12 cellular contexts compared by ENCODE assay signal in the genomic region with DNA sequence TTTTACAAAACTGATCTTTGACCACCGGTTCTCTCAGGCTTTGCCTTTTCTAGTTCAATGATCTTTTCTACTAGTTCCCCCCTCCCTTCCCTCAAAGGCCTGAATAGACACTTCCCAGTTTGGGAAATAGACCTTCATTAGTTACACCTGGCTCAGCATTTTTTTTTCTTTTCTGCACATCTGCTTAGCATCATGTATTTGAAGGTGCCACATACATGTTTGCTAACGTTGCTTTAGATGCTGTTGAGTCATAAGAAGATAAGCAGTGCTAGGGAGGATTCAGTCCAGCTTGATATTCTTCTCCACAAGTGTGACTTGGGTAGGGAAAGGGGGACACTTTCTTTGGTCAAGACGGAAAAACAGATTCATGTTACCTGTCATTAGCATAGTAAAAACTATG.
"Had no signal": no experiment of that assay in that cellular context is flagged by ENCODE, and none has a peak within 500 bp of the region (broad histone marks: within the 10 kb centered on the region; RNA-seq: fewer than 3 reads in every experiment).

No MANE protein-coding gene starts in this region.

- H3K4me1 Mint-ChIP-seq: activated naive CD8-positive, alpha-beta T cell treated with anti-CD3 and anti-CD28 coated beads for 36 hours had no signal

- H3K36me3 Mint-ChIP-seq: activated CD4-positive, alpha-beta memory T cell treated with anti-CD3 and anti-CD28 coated beads for 36 hours; activated naive CD8-positive, alpha-beta T cell treated with anti-CD3 and anti-CD28 coated beads for 36 hours had no signal

- H3K27ac Mint-ChIP-seq: activated CD4-positive, alpha-beta memory T cell treated with anti-CD3 and anti-CD28 coated beads for 36 hours; activated naive CD8-positive, alpha-beta T cell treated with anti-CD3 and anti-CD28 coated beads for 36 hours; activated T-cell treated with anti-CD3 and anti-CD28 coated beads, Interleukin-2, amount 50 U/mL, for 72 hours; natural killer cell treated with Interleukin-12 subunit alpha and Interleukin-12 subunit beta and Interleukin-15 and Interleukin-18, amount 100 ng/mL, for 72 hours; T-helper 2 cell treated with Interferon-gamma antibody and Interleukin-4, amounts not matched to agents 5 μg/mL and 100 μg/mL, for 36 hours had no signal

- H3K9me3 Mint-ChIP-seq: activated CD4-positive, alpha-beta memory T cell treated with anti-CD3 and anti-CD28 coated beads for 36 hours; activated naive CD8-positive, alpha-beta T cell treated with anti-CD3 and anti-CD28 coated beads for 36 hours; T-helper 2 cell treated with Interferon-gamma antibody and Interleukin-4, amounts not matched to agents 5 μg/mL and 100 μg/mL, for 36 hours had no signal

- ATAC-seq: activated T-cell treated with anti-CD3 and anti-CD28 coated beads, Interleukin-2, amount 50 U/mL, for 72 hours; natural killer cell treated with Interleukin-12 subunit alpha and Interleukin-12 subunit beta and Interleukin-15 and Interleukin-18, amount 100 ng/mL, for 72 hours; stimulated activated naive CD8-positive, alpha-beta T cell treated with anti-CD3 and anti-CD28 coated beads, Interleukin-15, Interleukin-2, amounts not matched to agents 100 U/mL and 50 U/mL, for 24 hours had no signal

- H3K4me3 Mint-ChIP-seq: activated CD4-positive, alpha-beta memory T cell treated with anti-CD3 and anti-CD28 coated beads for 36 hours; activated naive CD8-positive, alpha-beta T cell treated with anti-CD3 and anti-CD28 coated beads for 36 hours; activated T-cell treated with anti-CD3 and anti-CD28 coated beads, Interleukin-2, amount 50 U/mL, for 72 hours; natural killer cell treated with Interleukin-12 subunit alpha and Interleukin-12 subunit beta and Interleukin-15 and Interleukin-18, amount 100 ng/mL, for 72 hours; T-helper 2 cell treated with Interferon-gamma antibody and Interleukin-4, amounts not matched to agents 5 μg/mL and 100 μg/mL, for 36 hours had no signal

- H3K4me3 ChIP-seq: lung had no signal

- DNase-seq: activated CD4-positive, alpha-beta memory T cell treated with anti-CD3 and anti-CD28 coated beads for 36 hours; activated gamma-delta T cell treated with Interleukin-2 at 50 U/mL for 16 hours; activated naive CD8-positive, alpha-beta T cell treated with anti-CD3 and anti-CD28 coated beads for 36 hours; activated T-cell treated with anti-CD3 and anti-CD28 coated beads, Interleukin-2, amount 50 U/mL, for 72 hours; central memory CD4-positive, alpha-beta T cell; hippocampal formation; stimulated activated CD4-positive, alpha-beta T cell treated with anti-CD3 and anti-CD28 coated beads, Interleukin-4, amount 100 ng/mL, for 1 hour; stimulated activated CD8-positive, alpha-beta memory T cell treated with anti-CD3 and anti-CD28 coated beads, Interleukin-4, amount 100 ng/mL, for 48 hours; stimulated activated naive CD8-positive, alpha-beta T cell treated with anti-CD3 and anti-CD28 coated beads, Interleukin-15, Interleukin-2, amounts not matched to agents 100 U/mL and 50 U/mL, for 24 hours had no signal

- H3K27me3 Mint-ChIP-seq: natural killer cell treated with Interleukin-12 subunit alpha and Interleukin-12 subunit beta and Interleukin-15 and Interleukin-18, amount 100 ng/mL, for 72 hours had no signal
